Comparison of ENCODE assay signal across 1 cellular context in the genomic region with DNA sequence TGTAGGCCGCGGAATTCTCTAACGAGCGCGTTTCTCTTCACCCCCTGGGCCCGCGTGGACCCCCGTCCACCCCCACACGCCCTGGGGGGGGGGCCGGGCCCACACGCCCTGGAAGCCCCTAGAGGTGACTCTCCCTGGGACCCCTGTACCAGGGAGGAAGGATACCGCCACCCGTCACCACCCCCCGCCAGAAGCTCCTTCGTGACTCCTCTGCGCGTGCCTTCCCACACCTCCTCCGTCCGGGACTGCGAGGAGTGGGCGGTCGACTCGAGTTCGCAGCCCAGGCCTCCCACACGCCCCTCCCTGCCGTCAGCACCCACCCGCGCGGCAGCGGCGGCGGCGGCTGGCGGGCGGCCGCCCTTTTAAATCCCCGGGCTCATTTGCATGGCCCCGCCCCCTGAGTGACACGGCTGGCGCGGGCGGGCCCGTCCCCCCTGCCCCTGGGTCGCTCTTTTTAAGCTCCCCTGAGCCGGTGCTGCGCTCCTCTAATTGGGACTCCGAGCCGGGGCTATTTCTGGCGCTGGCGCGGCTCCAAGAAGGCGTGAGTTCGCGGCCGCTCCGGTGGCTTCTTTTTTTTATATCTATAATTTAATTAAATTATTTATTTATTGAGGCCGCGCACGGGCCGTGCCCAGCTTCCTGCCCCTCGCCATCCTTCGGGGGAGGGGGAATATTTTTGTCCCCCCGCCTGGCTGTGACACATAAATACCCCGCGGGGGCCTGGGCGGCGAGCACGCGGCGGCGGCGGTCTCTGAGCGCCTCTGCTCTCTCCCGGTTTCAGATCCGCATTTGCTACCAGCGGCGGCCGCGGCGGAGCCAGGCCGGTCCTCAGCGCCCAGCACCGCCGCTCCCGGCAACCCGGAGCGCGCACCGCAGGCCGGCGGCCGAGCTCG.
TF ChIP-seq lines count a peak whose summit lies in the region.

TSS of gene HMGA1 (plus strand) at position 451 of the 893 bp plus-strand sequence. CDS start 3,908 bp downstream, outside the sequence.

TF ChIP-seq in GM12878, 131 proteins besides CTCF, POLR2A, EP300 and RAD21 (continued from another document):
- no peak for TF ChIP-seq ZBED1 (IDR thresholded peaks at IDR 0.05; ENCODE audit: borderline replicate concordance)
- no peak for TF ChIP-seq ASH2L (IDR thresholded peaks at IDR 0.05; ENCODE audit: borderline replicate concordance, low read depth)
- TF ChIP-seq, protein P1, sequence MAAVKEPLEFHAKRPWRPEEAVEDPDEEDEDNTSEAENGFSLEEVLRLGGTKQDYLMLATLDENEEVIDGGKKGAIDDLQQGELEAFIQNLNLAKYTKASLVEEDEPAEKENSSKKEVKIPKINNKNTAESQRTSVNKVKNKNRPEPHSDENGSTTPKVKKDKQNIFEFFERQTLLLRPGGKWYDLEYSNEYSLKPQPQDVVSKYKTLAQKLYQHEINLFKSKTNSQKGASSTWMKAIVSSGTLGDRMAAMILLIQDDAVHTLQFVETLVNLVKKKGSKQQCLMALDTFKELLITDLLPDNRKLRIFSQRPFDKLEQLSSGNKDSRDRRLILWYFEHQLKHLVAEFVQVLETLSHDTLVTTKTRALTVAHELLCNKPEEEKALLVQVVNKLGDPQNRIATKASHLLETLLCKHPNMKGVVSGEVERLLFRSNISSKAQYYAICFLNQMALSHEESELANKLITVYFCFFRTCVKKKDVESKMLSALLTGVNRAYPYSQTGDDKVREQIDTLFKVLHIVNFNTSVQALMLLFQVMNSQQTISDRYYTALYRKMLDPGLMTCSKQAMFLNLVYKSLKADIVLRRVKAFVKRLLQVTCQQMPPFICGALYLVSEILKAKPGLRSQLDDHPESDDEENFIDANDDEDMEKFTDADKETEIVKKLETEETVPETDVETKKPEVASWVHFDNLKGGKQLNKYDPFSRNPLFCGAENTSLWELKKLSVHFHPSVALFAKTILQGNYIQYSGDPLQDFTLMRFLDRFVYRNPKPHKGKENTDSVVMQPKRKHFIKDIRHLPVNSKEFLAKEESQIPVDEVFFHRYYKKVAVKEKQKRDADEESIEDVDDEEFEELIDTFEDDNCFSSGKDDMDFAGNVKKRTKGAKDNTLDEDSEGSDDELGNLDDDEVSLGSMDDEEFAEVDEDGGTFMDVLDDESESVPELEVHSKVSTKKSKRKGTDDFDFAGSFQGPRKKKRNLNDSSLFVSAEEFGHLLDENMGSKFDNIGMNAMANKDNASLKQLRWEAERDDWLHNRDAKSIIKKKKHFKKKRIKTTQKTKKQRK (IDR thresholded peaks at IDR 0.05; ENCODE audit: low read depth, low read length), result no peak
- TF ChIP-seq TBL1XR1 (IDR thresholded peaks at IDR 0.05; ENCODE audit: low read depth, low read length), result no peak; the same call in none of the 2 replicates
- TF ChIP-seq RFX5 (IDR thresholded peaks at IDR 0.05; ENCODE audit: low read depth, low read length), result no peak
- TF ChIP-seq NFXL1 (IDR thresholded peaks at IDR 0.05; ENCODE audit: borderline replicate concordance), result no peak
- TF ChIP-seq RUNX3 (IDR thresholded peaks at IDR 0.05; ENCODE audit: low read length), result peak; percentile 70
- peak; percentile 34; the same call in 1 of the 2 replicates for TF ChIP-seq IRF4 (IDR thresholded peaks at IDR 0.05; ENCODE audit: low read depth, low read length)
- TF ChIP-seq, protein P2, sequence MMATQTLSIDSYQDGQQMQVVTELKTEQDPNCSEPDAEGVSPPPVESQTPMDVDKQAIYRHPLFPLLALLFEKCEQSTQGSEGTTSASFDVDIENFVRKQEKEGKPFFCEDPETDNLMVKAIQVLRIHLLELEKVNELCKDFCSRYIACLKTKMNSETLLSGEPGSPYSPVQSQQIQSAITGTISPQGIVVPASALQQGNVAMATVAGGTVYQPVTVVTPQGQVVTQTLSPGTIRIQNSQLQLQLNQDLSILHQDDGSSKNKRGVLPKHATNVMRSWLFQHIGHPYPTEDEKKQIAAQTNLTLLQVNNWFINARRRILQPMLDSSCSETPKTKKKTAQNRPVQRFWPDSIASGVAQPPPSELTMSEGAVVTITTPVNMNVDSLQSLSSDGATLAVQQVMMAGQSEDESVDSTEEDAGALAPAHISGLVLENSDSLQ (IDR thresholded peaks at IDR 0.05), result peak; percentile 95
- peak; percentile 97 for TF ChIP-seq ZSCAN29 (IDR thresholded peaks at IDR 0.05)
- no peak for TF ChIP-seq CHD4 (IDR thresholded peaks at IDR 0.05)
- TF ChIP-seq HSF1 (IDR thresholded peaks at IDR 0.05; ENCODE audit: low read depth, low read length), result no peak
- no peak for TF ChIP-seq CEBPB (IDR thresholded peaks at IDR 0.05; ENCODE audit: borderline replicate concordance in 1 of 2, low read depth in 2 of 2, low read length in 2 of 2)
- 0 out of 2 replicates have a peak, but pooled peaks have one; percentile 26 for TF ChIP-seq ZNF24 (IDR thresholded peaks at IDR 0.05)
- TF ChIP-seq JUNB (IDR thresholded peaks at IDR 0.05), result no peak
- TF ChIP-seq MTA3 (IDR thresholded peaks at IDR 0.05; ENCODE audit: borderline replicate concordance, low read length), result peak; percentile 50; the same call in 1 of the 2 replicates
- peak; percentile 24 for TF ChIP-seq MYC (IDR thresholded peaks at IDR 0.05; ENCODE audit: insufficient read depth, insufficient read length, insufficient replicate concordance, low read length, severe bottlenecking)
- peak; percentile 77 for TF ChIP-seq LARP7 (IDR thresholded peaks at IDR 0.05)
- TF ChIP-seq, protein P3, sequence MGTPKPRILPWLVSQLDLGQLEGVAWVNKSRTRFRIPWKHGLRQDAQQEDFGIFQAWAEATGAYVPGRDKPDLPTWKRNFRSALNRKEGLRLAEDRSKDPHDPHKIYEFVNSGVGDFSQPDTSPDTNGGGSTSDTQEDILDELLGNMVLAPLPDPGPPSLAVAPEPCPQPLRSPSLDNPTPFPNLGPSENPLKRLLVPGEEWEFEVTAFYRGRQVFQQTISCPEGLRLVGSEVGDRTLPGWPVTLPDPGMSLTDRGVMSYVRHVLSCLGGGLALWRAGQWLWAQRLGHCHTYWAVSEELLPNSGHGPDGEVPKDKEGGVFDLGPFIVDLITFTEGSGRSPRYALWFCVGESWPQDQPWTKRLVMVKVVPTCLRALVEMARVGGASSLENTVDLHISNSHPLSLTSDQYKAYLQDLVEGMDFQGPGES (IDR thresholded peaks at IDR 0.05), result no peak
- TF ChIP-seq USF2 (IDR thresholded peaks at IDR 0.05; ENCODE audit: borderline replicate concordance, low read depth, low read length), result no peak
- no peak for TF ChIP-seq STAT3 (IDR thresholded peaks at IDR 0.05; ENCODE audit: low read depth, low read length)
- TF ChIP-seq NR2C2 (IDR thresholded peaks at IDR 0.05; ENCODE audit: borderline replicate concordance, control insufficient read depth, insufficient read length, low read depth), result no peak
- no peak for TF ChIP-seq RCOR1 (conservative IDR thresholded peaks at IDR 0.05; ENCODE audit: low read depth, low read length)
- TF ChIP-seq, protein P4, sequence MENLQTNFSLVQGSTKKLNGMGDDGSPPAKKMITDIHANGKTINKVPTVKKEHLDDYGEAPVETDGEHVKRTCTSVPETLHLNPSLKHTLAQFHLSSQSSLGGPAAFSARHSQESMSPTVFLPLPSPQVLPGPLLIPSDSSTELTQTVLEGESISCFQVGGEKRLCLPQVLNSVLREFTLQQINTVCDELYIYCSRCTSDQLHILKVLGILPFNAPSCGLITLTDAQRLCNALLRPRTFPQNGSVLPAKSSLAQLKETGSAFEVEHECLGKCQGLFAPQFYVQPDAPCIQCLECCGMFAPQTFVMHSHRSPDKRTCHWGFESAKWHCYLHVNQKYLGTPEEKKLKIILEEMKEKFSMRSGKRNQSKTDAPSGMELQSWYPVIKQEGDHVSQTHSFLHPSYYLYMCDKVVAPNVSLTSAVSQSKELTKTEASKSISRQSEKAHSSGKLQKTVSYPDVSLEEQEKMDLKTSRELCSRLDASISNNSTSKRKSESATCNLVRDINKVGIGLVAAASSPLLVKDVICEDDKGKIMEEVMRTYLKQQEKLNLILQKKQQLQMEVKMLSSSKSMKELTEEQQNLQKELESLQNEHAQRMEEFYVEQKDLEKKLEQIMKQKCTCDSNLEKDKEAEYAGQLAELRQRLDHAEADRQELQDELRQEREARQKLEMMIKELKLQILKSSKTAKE (IDR thresholded peaks at IDR 0.05; ENCODE audit: low read depth, poor library complexity, severe bottlenecking), result peak; percentile 91
- TF ChIP-seq ZNF622 (IDR thresholded peaks at IDR 0.05), result no peak
- peak; percentile 47; the same call in 1 of the 2 replicates for TF ChIP-seq PAX5 (IDR thresholded peaks at IDR 0.05; ENCODE audit: borderline replicate concordance, low read depth, low read length)
- 0 out of 2 replicates have a peak, but pooled peaks have one; percentile 12 for TF ChIP-seq NFIC (IDR thresholded peaks at IDR 0.05; ENCODE audit: low read depth, low read length)
- TF ChIP-seq BCL11A (IDR thresholded peaks at IDR 0.05; ENCODE audit: low read depth, low read length), result 0 out of 2 replicates have a peak, but pooled peaks have one; percentile 47
- no peak for TF ChIP-seq MYB (IDR thresholded peaks at IDR 0.05; ENCODE audit: borderline replicate concordance, low read depth, low read length)
- no peak for TF ChIP-seq CBX5 (IDR thresholded peaks at IDR 0.05; ENCODE audit: low read depth)
- TF ChIP-seq KDM1A (IDR thresholded peaks at IDR 0.05; ENCODE audit: borderline replicate concordance), result no peak
- TF ChIP-seq NBN (IDR thresholded peaks at IDR 0.05), result 0 out of 2 replicates have a peak, but pooled peaks have one; percentile 64
